Comparison of ENCODE assay signal across 17 cellular contexts in genomic region chr7:154881046-154881445, GRCh38.
DNase-seq lines count a peak whose midpoint lies in the region; ATAC-seq, FAIRE-seq and TF ChIP-seq lines count a peak whose summit lies in the region.
"Had no signal": no experiment of that assay in that cellular context is flagged by ENCODE, and none has a peak within 500 bp of the region (broad histone marks: within the 10 kb centered on the region; RNA-seq: fewer than 3 reads in every experiment).

No MANE protein-coding gene starts in this region.

- H3K27ac Mint-ChIP-seq in nephron: peak overlapping the region; percentile 21 to 43 (median 39)
- no peak overlapping the region for H3K27ac Mint-ChIP-seq in CD4-positive, alpha-beta memory T cell
- H3K27ac Mint-ChIP-seq: CD4-positive, CD25-positive, alpha-beta regulatory T cell had no signal

- in situ Hi-C loops in K562 (cut with MboI): no loop called here

- H3K27me3 ChIP-seq in K562 (ENCODE audit: control insufficient read depth in 2 of 2, insufficient read depth in 2 of 2, low read length in 2 of 2): peaks cover 38 to 81% of the 10 kb centered on the region in 2 experiments
- H3K27me3 ChIP-seq in CD4-positive, alpha-beta memory T cell (ENCODE audit: insufficient read depth, low read length): no peaks in the 10 kb centered on the region
- H3K27me3 ChIP-seq: BLaER1 treated with 17β-estradiol and CSF1 and Interleukin-3, amounts not matched to agents 10 nM and 100 nM had no signal

- CTCF ChIA-PET in K562 (lab: Yijun Ruan, JAX; ENCODE audit: low intra/inter-chr PET ratio): interaction anchor here (0.9 kb wide), 1 partner anchor 26 kb away, joined by 3 read pairs; no protein-coding TSS in a partner anchor
- CTCF ChIA-PET in CD4-positive, alpha-beta memory T cell (lab: Charles Lee; ENCODE audit: partially characterized antibody): no interaction called here

- no peak for FAIRE-seq in K562 (lab: Jason Lieb, UNC)
- FAIRE-seq: G401.6, GM12892 had no signal

- H3K9me3 ChIP-seq in K562 (replicated peaks; ENCODE audit: control insufficient read depth, insufficient read depth, low read depth, low read length): peaks cover 15% of the 10 kb centered on the region
- no peaks in the 10 kb centered on the region for H3K9me3 ChIP-seq in CD4-positive, alpha-beta memory T cell (ENCODE audit: control insufficient read depth in 1 of 2, low read length in 2 of 2)

- no peaks in the 10 kb centered on the region for H3K9me3 Mint-ChIP-seq in nephron
- H3K9me3 Mint-ChIP-seq in CD4-positive, alpha-beta memory T cell: no peaks in the 10 kb centered on the region
- H3K9me3 Mint-ChIP-seq: H9 had no signal

- POLR2A ChIA-PET in K562 (lab: Yijun Ruan, JAX): interaction anchor here (0.6 to 0.9 kb wide), 3 partner anchors 136 to 540 kb away, joined by 3 read pairs; no protein-coding TSS in a partner anchor
- POLR2A ChIA-PET in CD4-positive, alpha-beta memory T cell (lab: Charles Lee; ENCODE audit: partially characterized antibody): no interaction called here

- ATAC-seq in K562: peak; percentile 16; the same call in 1 of the 3 replicates

- no peaks in the 10 kb centered on the region for H3K79me2 ChIP-seq in K562 (ENCODE audit: control insufficient read depth, insufficient read depth, low read length)

- H3K4me1 Mint-ChIP-seq in nephron: peaks cover 11% of the 10 kb centered on the region
- no peaks in the 10 kb centered on the region for H3K4me1 Mint-ChIP-seq in CD4-positive, alpha-beta memory T cell
- H3K4me1 Mint-ChIP-seq: CD4-positive, CD25-positive, alpha-beta regulatory T cell had no signal

- no peaks in the 10 kb centered on the region for H3K36me3 Mint-ChIP-seq in nephron (ENCODE audit: low read depth)
- H3K36me3 Mint-ChIP-seq in CD4-positive, alpha-beta memory T cell: no peaks in the 10 kb centered on the region
- H3K36me3 Mint-ChIP-seq: CD4-positive, CD25-positive, alpha-beta regulatory T cell had no signal

- TF ChIP-seq POLR2A in K562 (conservative IDR thresholded peaks at IDR 0.05): no peak

- no peak for TF ChIP-seq EP300 in K562 (IDR thresholded peaks at IDR 0.05; ENCODE audit: low read length)

- H3K9me1 ChIP-seq in K562 (ENCODE audit: control insufficient read depth, insufficient read depth, low read length): no peaks in the 10 kb centered on the region

- no peak overlapping the region for H3K9ac ChIP-seq in K562 (ENCODE audit: insufficient read depth in 1 of 2, low read depth in 2 of 2, low read length in 2 of 2)
- H3K9ac ChIP-seq: BLaER1 treated with 17β-estradiol and CSF1 and Interleukin-3, amounts not matched to agents 10 nM and 100 nM had no signal

- no peak overlapping the region for H3K4me3 ChIP-seq in K562
- H3K4me3 ChIP-seq in CD4-positive, alpha-beta memory T cell (ENCODE audit: low read length in 2 of 2): no peak overlapping the region
- H3K4me3 ChIP-seq: BLaER1 treated with 17β-estradiol and CSF1 and Interleukin-3, amounts not matched to agents 10 nM and 100 nM had no signal

- no peaks in the 10 kb centered on the region for H4K20me1 ChIP-seq in K562 (replicated peaks; ENCODE audit: control insufficient read depth, insufficient read depth, low read length)
- H4K20me1 ChIP-seq: BLaER1 treated with 17β-estradiol and CSF1 and Interleukin-3, amounts not matched to agents 10 nM and 100 nM had no signal

- no peaks in the 10 kb centered on the region for H3K36me3 ChIP-seq in K562 (ENCODE audit: control insufficient read depth, insufficient read depth, low read length)
- no peaks in the 10 kb centered on the region for H3K36me3 ChIP-seq in CD4-positive, alpha-beta memory T cell (ENCODE audit: insufficient read depth, low read length)
- H3K36me3 ChIP-seq: BLaER1 treated with 17β-estradiol and CSF1 and Interleukin-3, amounts not matched to agents 10 nM and 100 nM had no signal

- WGBS in K562 (ENCODE audit: insufficient coverage, low coverage, missing lambda C conversion rate): under 1% methylated on average over 8 of the region's 8 CpGs

- no peak for TF ChIP-seq CTCF in K562 (IDR thresholded peaks at IDR 0.05 in 2 of 3, conservative IDR thresholded peaks at IDR 0.05 in 1 of 3; ENCODE audit: insufficient read depth in 2 of 3, low read depth in 1 of 3, low read length in 3 of 3)
- TF ChIP-seq CTCF in nephron (IDR thresholded peaks at IDR 0.05; ENCODE audit: unreplicated experiment in 3 of 3): no peak

- no TSS peak for BruUV-seq in K562 (replicated peaks; lab: Mats Ljungman, UMichigan)

- H3K4me3 Mint-ChIP-seq in nephron: no peak overlapping the region
- no peak overlapping the region for H3K4me3 Mint-ChIP-seq in CD4-positive, alpha-beta memory T cell
- H3K4me3 Mint-ChIP-seq: CD4-positive, CD25-positive, alpha-beta regulatory T cell; H9 had no signal

- intact Hi-C loops in K562 (cut with micrococcal nuclease): no loop called here
- intact Hi-C loops in CD4-positive, alpha-beta memory T cell (cut with micrococcal nuclease): no loop called here

- no peak overlapping the region for H3K27ac ChIP-seq in K562 (ENCODE audit: extremely low read depth, low read depth, low read length)
- H3K27ac ChIP-seq in CD4-positive, alpha-beta memory T cell (ENCODE audit: low read depth, low read length): no peak overlapping the region
- H3K27ac ChIP-seq: BLaER1 treated with 17β-estradiol and CSF1 and Interleukin-3, amounts not matched to agents 10 nM and 100 nM had no signal

- H2AFZ ChIP-seq in K562 (ENCODE audit: low read depth, low read length): no peak overlapping the region

- DNase-seq in NCI-H1092 treated with DMSO at 0.1 percent for 48 hours (lab: John Stamatoyannopoulos, UW) (peak; percentile 23), NCI-H1092 (lab: John Stamatoyannopoulos, UW) (no peak), K562 (ENCODE audit: extremely low read depth in 1 of 4, low spot score in 3 of 4) (no peak), retina (no peak), DMS153 treated with DMSO at 0.1 percent for 48 hours (lab: John Stamatoyannopoulos, UW; ENCODE audit: unreplicated experiment) (no peak)
- DNase-seq in CD4-positive, alpha-beta memory T cell: no peak
- DNase-seq: ACHN; CD4-positive, CD25-positive, alpha-beta regulatory T cell; DMS53; GOT3; H9; IMR-90; KG1 had no signal

- no peak for TF ChIP-seq RAD21 in K562 (CRISPR knock-in tag; conservative IDR thresholded peaks at IDR 0.05 in 1 of 2, IDR thresholded peaks at IDR 0.05 in 1 of 2)

- peaks cover 14% of the 10 kb centered on the region for H3K27me3 Mint-ChIP-seq in nephron (ENCODE audit: low read depth)
- H3K27me3 Mint-ChIP-seq in CD4-positive, alpha-beta memory T cell: peaks cover 9 to 14% of the 10 kb centered on the region in 2 donors
- H3K27me3 Mint-ChIP-seq: CD4-positive, CD25-positive, alpha-beta regulatory T cell had no signal

- peaks cover 0 to 2% of the 10 kb centered on the region in 2 experiments; a peak in 1 of 5 replicates for H3K4me1 ChIP-seq in K562 (replicated peaks in 1 of 2; ENCODE audit: control insufficient read depth in 2 of 2, insufficient read depth in 2 of 2, low read length in 2 of 2)
- H3K4me1 ChIP-seq in CD4-positive, alpha-beta memory T cell (ENCODE audit: insufficient read depth, low read length): no peaks in the 10 kb centered on the region
- H3K4me1 ChIP-seq: BLaER1 treated with 17β-estradiol and CSF1 and Interleukin-3, amounts not matched to agents 10 nM and 100 nM had no signal

- no peak overlapping the region for H3K4me2 ChIP-seq in K562 (ENCODE audit: insufficient read depth, low read length)
- H3K4me2 ChIP-seq: BLaER1 treated with 17β-estradiol and CSF1 and Interleukin-3, amounts not matched to agents 10 nM and 100 nM had no signal

TF ChIP-seq in K562, 482 proteins besides CTCF, POLR2A, EP300 and RAD21:
- TF ChIP-seq HDAC2 (IDR thresholded peaks at IDR 0.05): no peak
- TF ChIP-seq POLR3A (IDR thresholded peaks at IDR 0.05; ENCODE audit: borderline replicate concordance, extremely low read depth, insufficient read depth, insufficient read length): no peak
- no peak for TF ChIP-seq SREBF1 (IDR thresholded peaks at IDR 0.05; ENCODE audit: borderline replicate concordance, low read depth, low read length)
- no peak for TF ChIP-seq ZSCAN29 (IDR thresholded peaks at IDR 0.05)
- no peak for TF ChIP-seq ARID1B (IDR thresholded peaks at IDR 0.05)
- no peak for TF ChIP-seq L3MBTL2 (IDR thresholded peaks at IDR 0.05)
- TF ChIP-seq ZNF75A (CRISPR knock-in tag; IDR thresholded peaks at IDR 0.05): no peak
- TF ChIP-seq FIP1L1 (IDR thresholded peaks at IDR 0.05; ENCODE audit: low read depth, low read length, poor library complexity, severe bottlenecking): no peak
- no peak for TF ChIP-seq CREM (IDR thresholded peaks at IDR 0.05; ENCODE audit: low read depth)
- no peak for TF ChIP-seq SUPT5H (IDR thresholded peaks at IDR 0.05)
- no peak for TF ChIP-seq DACH1 (IDR thresholded peaks at IDR 0.05; ENCODE audit: partially characterized antibody)
- TF ChIP-seq MCM7 (IDR thresholded peaks at IDR 0.05): no peak
- TF ChIP-seq GTF2F1 (IDR thresholded peaks at IDR 0.05; ENCODE audit: low read depth, low read length): no peak
- TF ChIP-seq HMG20A (CRISPR knock-in tag; conservative IDR thresholded peaks at IDR 0.05): no peak
- no peak for TF ChIP-seq CREB3L1 (IDR thresholded peaks at IDR 0.05; ENCODE audit: borderline replicate concordance, low read depth)
- no peak for TF ChIP-seq CREB3 (tag; conservative IDR thresholded peaks at IDR 0.05; ENCODE audit: low read depth)
- TF ChIP-seq MYNN (IDR thresholded peaks at IDR 0.05): no peak
- no peak for TF ChIP-seq MYNN (CRISPR knock-in tag; IDR thresholded peaks at IDR 0.05)

Comparison
In these comparisons a context has a peak if more than half of its experiments do, and no peak if none do; other contexts are left out.
1. H3K27ac Mint-ChIP-seq: peak in nephron (3 of 3); none in CD4-positive, alpha-beta memory T cell (0 of 7).